ENCODE assay signal across 17 cellular contexts in genomic region chr2:216685327-216685875, GRCh38. TPM values are rescaled to one million over a fixed set of nuclear protein-coding genes. Genes with fewer than 3 reads are reported as not detected.
DNase-seq lines count a peak whose midpoint lies in the region; ATAC-seq and TF ChIP-seq lines count a peak whose summit lies in the region.
"Had no signal": no experiment of that assay in that cellular context is flagged by ENCODE, and none has a peak within 500 bp of the region (broad histone marks: within the 10 kb centered on the region; RNA-seq: fewer than 3 reads in every experiment).

No MANE protein-coding gene starts in this region.

- no peaks in the 10 kb centered on the region for H3K9me3 ChIP-seq in muscle layer of colon (ENCODE audit: low read length)
- no peaks in the 10 kb centered on the region for H3K9me3 ChIP-seq in smooth muscle cell (replicated peaks; ENCODE audit: low read depth)
- no peaks in the 10 kb centered on the region for H3K9me3 ChIP-seq in vagina

- intact Hi-C loops in cardiac septum (cut with DNase I): loop anchor here (10.0 kb wide), 1 partner anchor 699 kb away; no protein-coding TSS in a partner anchor
- intact Hi-C loops in left ventricle myocardium superior (cut with micrococcal nuclease): no loop called here
- intact Hi-C loops in vagina (cut with DNase I): loop anchor here (10.0 kb wide), 1 partner anchor 669 kb away; no protein-coding TSS in a partner anchor

- peaks cover 66% of the 10 kb centered on the region for H3F3A ChIP-seq in smooth muscle cell (ENCODE audit: low read depth)

- H2AFZ ChIP-seq in smooth muscle cell (ENCODE audit: low read depth): no peak overlapping the region
- H2AFZ ChIP-seq: PC-9 had no signal

- no peak overlapping the region for H3K9ac ChIP-seq in muscle layer of colon (ENCODE audit: low read length)
- H3K9ac ChIP-seq in smooth muscle cell (ENCODE audit: low read depth): no peak overlapping the region

- no peak overlapping the region for H3K4me3 Mint-ChIP-seq in glutamatergic neuron (ENCODE audit: unreplicated experiment)
- H3K4me3 Mint-ChIP-seq: HFFc6 had no signal

- H3K79me2 ChIP-seq in smooth muscle cell (ENCODE audit: low read depth): peaks cover 52% of the 10 kb centered on the region

- ATAC-seq in left ventricle myocardium superior: no peak

- H3K27me3 Mint-ChIP-seq in glutamatergic neuron (ENCODE audit: unreplicated experiment): peaks cover 2% of the 10 kb centered on the region

- no peak overlapping the region for H3K27ac Mint-ChIP-seq in glutamatergic neuron (ENCODE audit: unreplicated experiment)
- H3K27ac Mint-ChIP-seq: HFFc6 had no signal

- H4K20me1 ChIP-seq in smooth muscle cell (ENCODE audit: low read depth): peaks cover 82% of the 10 kb centered on the region

- H3K27ac ChIP-seq in muscle layer of colon (ENCODE audit: low read depth, low read length): peak overlapping the region; percentile 32
- H3K27ac ChIP-seq in smooth muscle cell (ENCODE audit: low read depth): peak overlapping the region; percentile 70
- H3K27ac ChIP-seq in vagina: peak overlapping the region; percentile 90
- H3K27ac ChIP-seq: 22Rv1, PC-9 had no signal

- H3K4me2 ChIP-seq in smooth muscle cell: no peak overlapping the region
- H3K4me2 ChIP-seq: PC-9 had no signal

- no peaks in the 10 kb centered on the region for H3K27me3 ChIP-seq in muscle layer of colon (ENCODE audit: control insufficient read depth in 1 of 2, insufficient read depth in 2 of 2, low read length in 2 of 2)
- H3K27me3 ChIP-seq in smooth muscle cell (ENCODE audit: low read depth): no peaks in the 10 kb centered on the region
- H3K27me3 ChIP-seq in vagina: no peaks in the 10 kb centered on the region

- WGBS in smooth muscle cell (ENCODE audit: low lambda C conversion rate): 68% methylated on average over 5 of the region's 5 CpGs

- TF ChIP-seq CTCF in smooth muscle cell (IDR thresholded peaks at IDR 0.05; ENCODE audit: borderline replicate concordance, insufficient read depth, poor library complexity, severe bottlenecking) (no peak), vagina (IDR thresholded peaks at IDR 0.05) (no peak), glutamatergic neuron (IDR thresholded peaks at IDR 0.05; ENCODE audit: partially characterized antibody, unreplicated experiment) (no peak)

- peaks cover 4% of the 10 kb centered on the region for H3K9me3 Mint-ChIP-seq in glutamatergic neuron (ENCODE audit: unreplicated experiment)
- H3K9me3 Mint-ChIP-seq: HFFc6 had no signal

- DNase-seq in cardiac septum (ENCODE audit: low spot score): peak; percentile 71
- no peak for DNase-seq in left ventricle myocardium superior
- no peak for DNase-seq in smooth muscle cell (lab: John Stamatoyannopoulos, UW; ENCODE audit: unreplicated experiment)
- no peak for DNase-seq in vagina (ENCODE audit: extremely low spot score in 2 of 2)
- DNase-seq in anterior cingulate cortex (lab: John Stamatoyannopoulos, UW): no peak
- DNase-seq in glutamatergic neuron: no peak
- no peak for DNase-seq in NCI-H526 (lab: John Stamatoyannopoulos, UW)
- DNase-seq: C1 segment of cervical spinal cord, GOT3, HFFc6, KG1, NCI-H1092, NCI-H1694 treated with DMSO at 0.1 percent for 48 hours, NCI-H748 treated with DMSO at 0.1 percent for 48 hours, PC-9 had no signal

- H3K36me3 ChIP-seq in muscle layer of colon (ENCODE audit: insufficient read depth, low read length) (peaks cover 80% of the 10 kb centered on the region), smooth muscle cell (ENCODE audit: low read depth) (no peaks in the 10 kb centered on the region), vagina (peaks cover 0 to 25% of the 10 kb centered on the region in 2 donors)

- no peak overlapping the region for H3K4me3 ChIP-seq in muscle layer of colon (ENCODE audit: low read depth in 1 of 2, low read length in 2 of 2)
- H3K4me3 ChIP-seq in smooth muscle cell: no peak overlapping the region
- H3K4me3 ChIP-seq in vagina: no peak overlapping the region
- H3K4me3 ChIP-seq: PC-9 had no signal

- H3K4me1 Mint-ChIP-seq in glutamatergic neuron (ENCODE audit: low read depth, unreplicated experiment): peaks cover 13% of the 10 kb centered on the region

- no peaks in the 10 kb centered on the region for H3K36me3 Mint-ChIP-seq in glutamatergic neuron (ENCODE audit: unreplicated experiment)

- TF ChIP-seq POLR2A in vagina (IDR thresholded peaks at IDR 0.05): no peak

- peaks cover 93% of the 10 kb centered on the region for H3K4me1 ChIP-seq in muscle layer of colon (ENCODE audit: insufficient read depth, low read length)
- H3K4me1 ChIP-seq in smooth muscle cell (ENCODE audit: low read depth): peaks cover 24% of the 10 kb centered on the region
- peaks cover 92% of the 10 kb centered on the region for H3K4me1 ChIP-seq in vagina

RNA-seq across cellular contexts. Expression of gene IGFBP5, which starts 9.9 kb away (rescaled TPM):
- total RNA-seq in cardiac septum (191 TPM), left ventricle myocardium superior (156 TPM), smooth muscle cell (766 and 787 TPM in 2 replicates), vagina (1,041 TPM), glutamatergic neuron (ENCODE audit: unreplicated experiment) (0.51 TPM)
- 381 and 426 TPM in 2 replicates for polyA plus RNA-seq in smooth muscle cell

RNA-seq across cellular contexts. Expression of gene IGFBP2, which starts 52.2 kb away (rescaled TPM):
- total RNA-seq in cardiac septum: 785 TPM
- total RNA-seq in left ventricle myocardium superior: 50.7 TPM
- 143 and 162 TPM in 2 replicates for total RNA-seq in smooth muscle cell
- polyA plus RNA-seq in smooth muscle cell: 225 and 416 TPM in 2 replicates
- 82.7 TPM for total RNA-seq in vagina
- total RNA-seq in glutamatergic neuron (ENCODE audit: unreplicated experiment): 208 TPM

Comparison
In these comparisons a context has a peak if more than half of its experiments do, and no peak if none do; other contexts are left out.
1. H3K27ac ChIP-seq: peak in every context shown above with its lines; median percentile 90 in vagina; 70 in smooth muscle cell; 32 in muscle layer of colon.
2. RNA of gene IGFBP5, which starts 9.9 kb away (total RNA-seq): 1,041 TPM in vagina (single experiment), 766 to 787 TPM in smooth muscle cell, 191 TPM in cardiac septum (single experiment) and 156 TPM in left ventricle myocardium superior (single experiment); 0.51 TPM in glutamatergic neuron (single experiment); every median in the first group is over 100 times any median in the second.